Comparison of ENCODE assay signal across 8 cellular contexts in genomic region chr3:45938858-45939257, GRCh38. TPM values are rescaled to one million over a fixed set of nuclear protein-coding genes. Genes with fewer than 3 reads are reported as not detected.
A peak's percentile ranks its signal among the peaks of the same experiment; 100 is the strongest.
DNase-seq lines count a peak whose midpoint lies in the region; ATAC-seq, FAIRE-seq and TF ChIP-seq lines count a peak whose summit lies in the region.

No MANE protein-coding gene starts in this region.

- DNase-seq in CD8-positive, alpha-beta memory T cell: peak; percentile 74 to 87 (median 76)
- DNase-seq in NCI-H345 (lab: John Stamatoyannopoulos, UW): peak; percentile 56
- DNase-seq in activated CD4-positive, CD25-positive, alpha-beta regulatory T cell (lab: John Stamatoyannopoulos, UW): peak; percentile 68 to 78 (median 70)
- DNase-seq in bronchial epithelial cell (ENCODE audit: low read depth): peak; percentile 82
- DNase-seq in islet precursor cell: peak; percentile 92
- DNase-seq in stimulated activated CD4-positive, alpha-beta T cell treated with anti-CD3 and anti-CD28 coated beads, Interleukin-1b, Interleukin-23, amount 100 ng/mL, for 1 hour (ENCODE audit: low read depth in 2 of 2): peak; percentile 72 to 78

- H3K27ac ChIP-seq in CD8-positive, alpha-beta memory T cell (ENCODE audit: low read depth, low read length): no peak overlapping the region

- H3K4me1 Mint-ChIP-seq in CD8-positive, alpha-beta memory T cell: peaks cover 47 to 64% (median 55%) of the 10 kb centered on the region in 3 donors

- no peaks in the 10 kb centered on the region for H3K27me3 ChIP-seq in CD8-positive, alpha-beta memory T cell (ENCODE audit: insufficient read depth, low read length, poor library complexity, severe bottlenecking)
- no peaks in the 10 kb centered on the region for H3K27me3 ChIP-seq in bronchial epithelial cell (ENCODE audit: control insufficient read depth, insufficient read depth, low read length)

- POLR2A ChIA-PET in CD8-positive, alpha-beta memory T cell (lab: Charles Lee): interaction anchor here (0.8 to 1.2 kb wide), 7 partner anchors 12 to 146 kb away, joined by 3 to 6 read pairs (median 3); no protein-coding TSS in a partner anchor

- CTCF ChIA-PET in CD8-positive, alpha-beta memory T cell (lab: Charles Lee): interaction anchor here (0.8 to 16.7 kb wide), 38 partner anchors 10 to 440 kb away, joined by 3 to 295 read pairs (median 5); partner anchors contain the start of genes CCR1, CCR5 and XCR1

- H3K4me1 ChIP-seq in CD8-positive, alpha-beta memory T cell (ENCODE audit: insufficient read depth, low read length): peaks cover 29% of the 10 kb centered on the region

- H3K36me3 ChIP-seq in CD8-positive, alpha-beta memory T cell (ENCODE audit: insufficient read depth, low read length): peaks cover 35% of the 10 kb centered on the region
- peaks cover 4% of the 10 kb centered on the region for H3K36me3 ChIP-seq in bronchial epithelial cell (ENCODE audit: control insufficient read depth, insufficient read depth, low read length)

- H3K27me3 Mint-ChIP-seq in CD8-positive, alpha-beta memory T cell: no peaks in the 10 kb centered on the region

- ATAC-seq in HG02642 (IDR thresholded peaks at IDR 0.05; ENCODE audit: poor library complexity, unreplicated experiment): peak; percentile 55
- no peak for ATAC-seq in GM19395 (IDR thresholded peaks at IDR 0.05; ENCODE audit: unreplicated experiment)

- peaks cover 31 to 75% (median 36%) of the 10 kb centered on the region in 3 donors for H3K36me3 Mint-ChIP-seq in CD8-positive, alpha-beta memory T cell

- peak; percentile 97 for TF ChIP-seq CTCF in bronchial epithelial cell (IDR thresholded peaks at IDR 0.05; ENCODE audit: insufficient read depth, low read length, severe bottlenecking)

- H3K27ac Mint-ChIP-seq in CD8-positive, alpha-beta memory T cell: peak overlapping the region in 5 of 8 donors; percentile 13 to 79 (median 62)

- H3K4me3 ChIP-seq in CD8-positive, alpha-beta memory T cell (ENCODE audit: low read length): no peak overlapping the region
- H3K4me3 ChIP-seq in bronchial epithelial cell (ENCODE audit: low read depth, low read length): no peak overlapping the region

- no peaks in the 10 kb centered on the region for H3K9me3 ChIP-seq in CD8-positive, alpha-beta memory T cell (ENCODE audit: low read length)

- H3K9me3 Mint-ChIP-seq in CD8-positive, alpha-beta memory T cell: peaks cover 0 to 4% (median 0%) of the 10 kb centered on the region in 5 donors

- peak overlapping the region in 1 of 7 donors; percentile 42 for H3K4me3 Mint-ChIP-seq in CD8-positive, alpha-beta memory T cell

- peak; percentile 89 for FAIRE-seq in bronchial epithelial cell (lab: Jason Lieb, UNC)

RNA-seq across cellular contexts. Expression of gene CXCR6, which starts 4.4 kb away (rescaled TPM):
- 1 to 10 TPM; 5.8 to 5.9 TPM for total RNA-seq in CD8-positive, alpha-beta memory T cell
- polyA plus RNA-seq in CD8-positive, alpha-beta memory T cell: 70.8 TPM
- total RNA-seq in bronchial epithelial cell: not detected in 2 replicates

RNA-seq across cellular contexts. Expression of gene CCR9, which starts 52.5 kb away (rescaled TPM):
- total RNA-seq in CD8-positive, alpha-beta memory T cell: 1 to 10 TPM; 7.3 to 8.3 TPM
- 1.4 TPM for polyA plus RNA-seq in CD8-positive, alpha-beta memory T cell
- total RNA-seq in bronchial epithelial cell: not detected in 2 replicates

RNA-seq across cellular contexts. Expression of gene FYCO1, which starts 56.8 kb away (rescaled TPM):
- 10 to 100 TPM; 13.4 to 13.7 TPM for total RNA-seq in CD8-positive, alpha-beta memory T cell
- 11.0 TPM for polyA plus RNA-seq in CD8-positive, alpha-beta memory T cell
- 7.9 and 18.1 TPM in 2 replicates for total RNA-seq in bronchial epithelial cell
